10 cellular contexts compared by ENCODE assay signal in genomic region chr3:171654809-171655208, GRCh38.
DNase-seq lines count a peak whose midpoint lies in the region; ATAC-seq and TF ChIP-seq lines count a peak whose summit lies in the region.
"Had no signal": no experiment of that assay in that cellular context is flagged by ENCODE, and none has a peak within 500 bp of the region (broad histone marks: within the 10 kb centered on the region; RNA-seq: fewer than 3 reads in every experiment).

No MANE protein-coding gene starts in this region.

- H3K4me1 Mint-ChIP-seq in CD14-positive monocyte (peaks cover 12% of the 10 kb centered on the region), WTC11 (no peaks in the 10 kb centered on the region), osteocyte (ENCODE audit: unreplicated experiment) (peaks cover 42% of the 10 kb centered on the region)
- no peaks in the 10 kb centered on the region for H3K4me1 Mint-ChIP-seq in activated CD4-positive, alpha-beta T cell treated with anti-CD3 and anti-CD28 coated beads for 36 hours
- H3K4me1 Mint-ChIP-seq: CD4-positive, alpha-beta memory T cell had no signal

- ATAC-seq in WTC11 = no peak
- no peak for ATAC-seq in HG02870 (IDR thresholded peaks at IDR 0.05; ENCODE audit: unreplicated experiment)
- ATAC-seq in activated CD4-positive, alpha-beta T cell treated with anti-CD3 and anti-CD28 coated beads for 36 hours = no peak
- no peak for ATAC-seq in HG02970 (IDR thresholded peaks at IDR 0.05; ENCODE audit: low FRiP score, unreplicated experiment)

- DNase-seq in CD14-positive monocyte (ENCODE audit: low spot score) (no peak), WTC11 (ENCODE audit: low spot score) (no peak), foreskin fibroblast (peak; percentile 36 to 67), osteocyte (ENCODE audit: extremely low spot score, unreplicated experiment) (no peak), NCI-H774 (lab: John Stamatoyannopoulos, UW) (no peak)
- DNase-seq in activated CD4-positive, alpha-beta T cell treated with anti-CD3 and anti-CD28 coated beads for 36 hours = no peak
- DNase-seq: CD4-positive, alpha-beta memory T cell; NCI-H2171 had no signal

- H3K9me3 Mint-ChIP-seq in CD14-positive monocyte (peaks cover 0 to 3% (median 0%) of the 10 kb centered on the region in 7 donors), WTC11 (peaks cover 6% of the 10 kb centered on the region; the same call in 1 of the 2 replicates), osteocyte (ENCODE audit: unreplicated experiment) (no peaks in the 10 kb centered on the region)
- no peaks in the 10 kb centered on the region for H3K9me3 Mint-ChIP-seq in activated CD4-positive, alpha-beta T cell treated with anti-CD3 and anti-CD28 coated beads for 36 hours (ENCODE audit: low read depth)
- H3K9me3 Mint-ChIP-seq: CD4-positive, alpha-beta memory T cell had no signal

- H3K36me3 Mint-ChIP-seq in CD14-positive monocyte (peaks cover 58 to 64% of the 10 kb centered on the region in 2 donors), WTC11 (no peaks in the 10 kb centered on the region), osteocyte (ENCODE audit: unreplicated experiment) (peaks cover 4% of the 10 kb centered on the region)
- H3K36me3 Mint-ChIP-seq in activated CD4-positive, alpha-beta T cell treated with anti-CD3 and anti-CD28 coated beads for 36 hours (ENCODE audit: low read depth) = no peaks in the 10 kb centered on the region
- H3K36me3 Mint-ChIP-seq: CD4-positive, alpha-beta memory T cell had no signal

- TF ChIP-seq CTCF in CD14-positive monocyte (IDR thresholded peaks at IDR 0.05) (no peak), WTC11 (IDR thresholded peaks at IDR 0.05) (no peak), foreskin fibroblast (IDR thresholded peaks at IDR 0.05; ENCODE audit: low read depth, low read length) (no peak), osteocyte (IDR thresholded peaks at IDR 0.05) (no peak)

- CTCF ChIA-PET in WTC11 (lab: Charles Lee) = no interaction called here
- CTCF ChIA-PET in activated CD4-positive, alpha-beta T cell treated with anti-CD3 and anti-CD28 coated beads for 36 hours (lab: Charles Lee) = interaction anchor here (1.8 kb wide), 1 partner anchor 11 kb away, joined by 5 read pairs; no protein-coding TSS in a partner anchor

- no peak overlapping the region for H3K4me3 Mint-ChIP-seq in CD14-positive monocyte
- no peak overlapping the region for H3K4me3 Mint-ChIP-seq in WTC11
- H3K4me3 Mint-ChIP-seq in osteocyte (ENCODE audit: unreplicated experiment) = no peak overlapping the region
- H3K4me3 Mint-ChIP-seq in activated CD4-positive, alpha-beta T cell treated with anti-CD3 and anti-CD28 coated beads for 36 hours = no peak overlapping the region
- H3K4me3 Mint-ChIP-seq: CD4-positive, alpha-beta memory T cell had no signal

- POLR2A ChIA-PET in WTC11 (lab: Charles Lee) = no interaction called here
- POLR2A ChIA-PET in activated CD4-positive, alpha-beta T cell treated with anti-CD3 and anti-CD28 coated beads for 36 hours (lab: Charles Lee) = interaction anchor here (0.6 kb wide), 1 partner anchor 59 kb away, joined by 5 read pairs; no protein-coding TSS in a partner anchor

- intact Hi-C loops in CD14-positive monocyte (cut with micrococcal nuclease) = no loop called here
- intact Hi-C loops in activated CD4-positive, alpha-beta T cell treated with anti-CD3 and anti-CD28 coated beads for 36 hours (cut with DNase I, micrococcal nuclease) = no loop called here

- H3K27me3 Mint-ChIP-seq in CD14-positive monocyte (ENCODE audit: low read depth in 3 of 3) = no peaks in the 10 kb centered on the region
- H3K27me3 Mint-ChIP-seq in WTC11 (ENCODE audit: low read depth) = no peaks in the 10 kb centered on the region
- H3K27me3 Mint-ChIP-seq in osteocyte (ENCODE audit: unreplicated experiment) = no peaks in the 10 kb centered on the region
- no peaks in the 10 kb centered on the region for H3K27me3 Mint-ChIP-seq in activated CD4-positive, alpha-beta T cell treated with anti-CD3 and anti-CD28 coated beads for 36 hours
- H3K27me3 Mint-ChIP-seq: CD4-positive, alpha-beta memory T cell had no signal

- H3K27ac Mint-ChIP-seq in CD14-positive monocyte (peak overlapping the region in 4 of 7 donors; percentile 3 to 78 (median 62)), WTC11 (peak overlapping the region; percentile 72; the same call in 1 of the 2 replicates), osteocyte (ENCODE audit: unreplicated experiment) (peak overlapping the region; percentile 83)
- no peak overlapping the region for H3K27ac Mint-ChIP-seq in activated CD4-positive, alpha-beta T cell treated with anti-CD3 and anti-CD28 coated beads for 36 hours
- H3K27ac Mint-ChIP-seq: CD4-positive, alpha-beta memory T cell had no signal

- H3K4me3 ChIP-seq in foreskin fibroblast (ENCODE audit: low read depth in 1 of 2, low read length in 2 of 2) = no peak overlapping the region

TF ChIP-seq in WTC11, 78 proteins besides CTCF, POLR2A, EP300 and RAD21:
- no peak for TF ChIP-seq ELF4 (CRISPR knock-in tag; IDR thresholded peaks at IDR 0.05; ENCODE audit: low read depth)

Comparison
In these comparisons a context has a peak if more than half of its experiments do, and no peak if none do; other contexts are left out.
1. DNase-seq: peak in foreskin fibroblast (2 of 2); none in CD14-positive monocyte (single experiment), WTC11 (single experiment), osteocyte (single experiment), NCI-H774 (single experiment) and activated CD4-positive, alpha-beta T cell treated with anti-CD3 and anti-CD28 coated beads for 36 hours (single experiment).